Comparison of ENCODE assay signal across 8 cellular contexts in genomic region chr16:66751135-66751991, GRCh38. TPM values are rescaled to one million over a fixed set of nuclear protein-coding genes. Genes with fewer than 3 reads are reported as not detected.
DNase-seq lines count a peak whose midpoint lies in the region; ATAC-seq, FAIRE-seq and TF ChIP-seq lines count a peak whose summit lies in the region.

Gene DYNC1LI2 (minus strand): TSS chr16:66751609. CDS start chr16:66751591, 18 bp downstream.

- peak within 1 kb of the TSS; percentile 87 for H3K4me3 Mint-ChIP-seq in endodermal cell

- H3K4me3 ChIP-seq in endodermal cell (ENCODE audit: low read length): peak within 1 kb of the TSS; percentile 99

- FAIRE-seq in GM19239 (lab: Jason Lieb, UNC): peak; percentile 86

- H3K9me3 Mint-ChIP-seq in endodermal cell: no peaks in the 10 kb centered on the region

- no peaks in the 10 kb centered on the region for H3K9me3 ChIP-seq in endodermal cell (ENCODE audit: control insufficient read depth, low read length)

- peaks cover 5% of the 10 kb centered on the region for H3K27me3 ChIP-seq in endodermal cell (ENCODE audit: control insufficient read depth, insufficient read depth, low read length, poor library complexity, severe bottlenecking)

- peak within 1 kb of the TSS; percentile 94 for H3K27ac ChIP-seq in endodermal cell (ENCODE audit: low read depth, low read length)

- H3K27me3 Mint-ChIP-seq in endodermal cell (ENCODE audit: insufficient read depth): peaks cover 13% of the 10 kb centered on the region

- H3K4me1 ChIP-seq in endodermal cell (ENCODE audit: control insufficient read depth, insufficient read depth, low read length): no peaks in the 10 kb centered on the region

- peak within 1 kb of the TSS; percentile 90 for H3K9ac ChIP-seq in endodermal cell (ENCODE audit: extremely low read depth, low read length, poor library complexity, severe bottlenecking)

- H3K27ac Mint-ChIP-seq in endodermal cell: peak within 1 kb of the TSS; percentile 91

- peaks cover 36% of the 10 kb centered on the region for H3K36me3 ChIP-seq in endodermal cell (ENCODE audit: control insufficient read depth, insufficient read depth, low read length)

- peak; percentile 74 for ATAC-seq in HG03442 (IDR thresholded peaks at IDR 0.05; ENCODE audit: unreplicated experiment)

- WGBS in endodermal cell (ENCODE audit: insufficient coverage in 1 of 2, insufficient read length in 1 of 2), 2 experiments: 0 to 2% methylated on average over 40 to 110 of the region's 110 CpGs

- H3K4me1 Mint-ChIP-seq in endodermal cell: peaks cover 16% of the 10 kb centered on the region

- peaks cover 24% of the 10 kb centered on the region for H3K36me3 Mint-ChIP-seq in endodermal cell (ENCODE audit: low read depth)

- peak; percentile 84 for TF ChIP-seq CTCF in endodermal cell (conservative IDR thresholded peaks at IDR 0.05)

- DNase-seq in CD1c-positive myeloid dendritic cell (ENCODE audit: extremely low spot score) (peak; percentile 89), GM19239 (ENCODE audit: insufficient read length, low spot score) (peak; percentile 96), NOMO-1 treated with dmso at 0.1 percent for 144 hours (lab: John Stamatoyannopoulos, UW; ENCODE audit: unreplicated experiment) (peak; percentile 61), endodermal cell (peak; percentile 92), mesenteric fat pad (ENCODE audit: low spot score) (peak; percentile 93)
- peak; percentile 55 for DNase-seq in activated CD8-positive, alpha-beta memory T cell treated with anti-CD3 and anti-CD28 coated beads, Interleukin-2, amount 50 U/mL, for 1 hour (ENCODE audit: extremely low read depth)
- peak; percentile 73 for DNase-seq in stimulated activated CD8-positive, alpha-beta memory T cell treated with anti-CD3 and anti-CD28 coated beads, Interleukin-15, amount 100 ng/mL, for 24 hours (ENCODE audit: low read depth)

RNA-seq across cellular contexts. Expression of gene DYNC1LI2, which starts in this region (rescaled TPM):
- total RNA-seq in endodermal cell (10 to 100 TPM; 89.5 to 95.9 TPM), mesenteric fat pad (162 TPM)
- polyA plus RNA-seq in endodermal cell (2013, experiment 1 of 2): 87.1 TPM
- polyA plus RNA-seq in endodermal cell (2013, experiment 2 of 2): 74.4 TPM

Comparison
In these comparisons a context has a peak if more than half of its experiments do, and no peak if none do; other contexts are left out.
1. Peak in every context shown above with its lines: DNase-seq, ATAC-seq, H3K4me3 ChIP-seq and H3K27ac ChIP-seq.